Comparison of ENCODE assay signal across 8 cellular contexts in the genomic region with DNA sequence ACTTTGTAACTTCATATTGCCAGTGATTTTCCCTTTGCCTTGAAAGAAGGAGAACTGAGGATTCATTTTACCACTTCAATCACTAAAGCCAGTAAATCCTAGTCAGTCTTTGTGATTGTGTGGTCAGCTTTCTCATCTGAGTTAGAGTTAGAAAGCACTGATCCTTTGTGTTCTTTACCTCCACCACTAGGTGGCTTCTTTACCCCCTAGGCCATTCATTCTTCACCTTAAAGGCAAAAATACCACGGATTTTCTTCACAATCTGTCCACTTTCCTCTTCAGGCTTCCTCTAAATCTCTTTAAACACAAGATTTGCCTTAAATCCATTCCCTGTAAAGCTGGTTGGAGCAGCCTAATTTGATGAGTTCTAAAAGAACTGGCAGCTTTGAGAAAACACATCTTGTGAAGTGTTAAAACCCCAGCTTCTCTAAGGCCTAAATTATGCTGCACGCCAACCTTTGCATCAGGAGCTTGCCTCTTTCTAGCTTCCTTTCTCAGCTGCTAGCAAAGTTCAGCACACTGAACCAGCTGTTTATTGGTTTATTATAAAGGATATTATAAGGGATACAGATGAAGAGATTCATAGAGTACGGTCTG. TPM values are rescaled to one million over a fixed set of nuclear protein-coding genes. Genes with fewer than 3 reads are reported as not detected.
DNase-seq lines count a peak whose midpoint lies in the region; ATAC-seq and TF ChIP-seq lines count a peak whose summit lies in the region.

No MANE protein-coding gene starts in this region.

- DNase-seq in GM13977 (ENCODE audit: low spot score) (peak; percentile 52), Panc1 (ENCODE audit: low read depth, low spot score) (no peak), fibroblast of pulmonary artery (ENCODE audit: low read depth) (peak; percentile 45), stromal cell of bone marrow (ENCODE audit: low read depth) (peak; percentile 1), esophagus squamous epithelium (lab: John Stamatoyannopoulos, UW) (no peak)

- intact Hi-C loops in Panc1 (cut with micrococcal nuclease; ENCODE audit: unreplicated experiment) (no loop called here), esophagus squamous epithelium (cut with DNase I) (no loop called here)

- peak; percentile 87 for ATAC-seq in Panc1
- no peak for ATAC-seq in HG03175 (IDR thresholded peaks at IDR 0.05; ENCODE audit: unreplicated experiment)
- ATAC-seq in GM18498 (IDR thresholded peaks at IDR 0.05; ENCODE audit: unreplicated experiment) = no peak

- H3K4me3 ChIP-seq in Panc1 (ENCODE audit: low read depth in 2 of 2, low read length in 2 of 2) = no peak overlapping the region
- no peak overlapping the region for H3K4me3 ChIP-seq in fibroblast of pulmonary artery (replicated peaks; ENCODE audit: low read depth, low read length)
- no peak overlapping the region for H3K4me3 ChIP-seq in esophagus squamous epithelium

- in situ Hi-C loops in GM13977 (cut with MboI; ENCODE audit: low pct_unique_long_range_greater_than_20kb, low sequenced_read_pairs, unreplicated experiment) = no loop called here
- in situ Hi-C loops in Panc1 (cut with HindIII; ENCODE audit: low pct_unique_long_range_greater_than_20kb, low sequenced_read_pairs) = no loop called here

- H3K4me1 ChIP-seq in Panc1 (ENCODE audit: control insufficient read depth, insufficient read depth, low read length) (no peaks in the 10 kb centered on the region), esophagus squamous epithelium (peaks cover 0 to 8% (median 3%) of the 10 kb centered on the region in 3 donors)

- H3K27me3 ChIP-seq in Panc1 (ENCODE audit: control insufficient read depth, insufficient read depth, low read length) = no peaks in the 10 kb centered on the region
- H3K27me3 ChIP-seq in esophagus squamous epithelium = no peaks in the 10 kb centered on the region

- TF ChIP-seq POLR2A in esophagus squamous epithelium (IDR thresholded peaks at IDR 0.05) = no peak

- CTCF ChIA-PET in Panc1 (lab: Charles Lee) = interaction anchor here (1.1 kb wide), 1 partner anchor 282 kb away, joined by 3 read pairs; no protein-coding TSS in a partner anchor

- TF ChIP-seq CTCF in C4-2B (conservative IDR thresholded peaks at IDR 0.05) (peak; percentile 88), GM13977 (IDR thresholded peaks at IDR 0.05; ENCODE audit: extremely low read depth, insufficient read depth, missing control alignments) (peak; percentile 55), Panc1 (IDR thresholded peaks at IDR 0.05) (peak; percentile 78), fibroblast of pulmonary artery (IDR thresholded peaks at IDR 0.05; ENCODE audit: low read length, missing control alignments) (peak; percentile 88), esophagus squamous epithelium (IDR thresholded peaks at IDR 0.05) (peak in 3 of 6 experiments; percentile 30 to 57 (median 36))

- peak overlapping the region; percentile 26 for H3K27ac ChIP-seq in C4-2B
- H3K27ac ChIP-seq in Panc1 (ENCODE audit: low read length) = no peak overlapping the region
- no peak overlapping the region for H3K27ac ChIP-seq in esophagus squamous epithelium

- POLR2A ChIA-PET in Panc1 (lab: Charles Lee) = interaction anchor here (0.6 kb wide), 2 partner anchors 21 to 22 kb away, joined by 4 to 9 read pairs; no protein-coding TSS in a partner anchor

- H3K36me3 ChIP-seq in Panc1 (ENCODE audit: control insufficient read depth, insufficient read depth, low read length) = peaks cover 11% of the 10 kb centered on the region
- H3K36me3 ChIP-seq in esophagus squamous epithelium = peaks cover 0 to 98% (median 27%) of the 10 kb centered on the region in 3 donors

- H3K9me3 ChIP-seq in Panc1 (ENCODE audit: control insufficient read depth, insufficient read depth, low read depth, low read length) (no peaks in the 10 kb centered on the region), esophagus squamous epithelium (no peaks in the 10 kb centered on the region)

- BruUV-seq in Panc1 (replicated peaks; lab: Mats Ljungman, UMichigan) = TSS peak; percentile 31

- whole genome bisulfite sequencing in esophagus squamous epithelium, 2 donors = 67 to 70% methylated on average over 3 of the region's 3 CpGs

RNA-seq across cellular contexts. Expression of a gene that starts 20.4 kb away (rescaled TPM):
- total RNA-seq in Panc1 (2021; ENCODE audit: unreplicated experiment) (30.7 TPM), esophagus squamous epithelium (10 to 100 TPM; 15.2 to 36.0 (median 20.6) TPM)
- 6.7 TPM for polyA plus RNA-seq in Panc1 (2012; ENCODE audit: insufficient read length)

Comparison
In these comparisons a context has a peak if more than half of its experiments do, and no peak if none do; other contexts are left out.
1. DNase-seq: peak in GM13977 (single experiment), fibroblast of pulmonary artery (single experiment) and stromal cell of bone marrow (single experiment); none in Panc1 (single experiment) and esophagus squamous epithelium (single experiment).